Comparison of ENCODE assay signal across 2 cellular contexts in genomic region chr7:49014870-49015269, GRCh38.
A peak's percentile ranks its signal among the peaks of the same experiment; 100 is the strongest.
TF ChIP-seq lines count a peak whose summit lies in the region.

No MANE protein-coding gene starts in this region.

TF ChIP-seq in A549, 52 proteins besides CTCF, POLR2A, EP300 and RAD21 (continued from another document):
- TF ChIP-seq, protein P1, sequence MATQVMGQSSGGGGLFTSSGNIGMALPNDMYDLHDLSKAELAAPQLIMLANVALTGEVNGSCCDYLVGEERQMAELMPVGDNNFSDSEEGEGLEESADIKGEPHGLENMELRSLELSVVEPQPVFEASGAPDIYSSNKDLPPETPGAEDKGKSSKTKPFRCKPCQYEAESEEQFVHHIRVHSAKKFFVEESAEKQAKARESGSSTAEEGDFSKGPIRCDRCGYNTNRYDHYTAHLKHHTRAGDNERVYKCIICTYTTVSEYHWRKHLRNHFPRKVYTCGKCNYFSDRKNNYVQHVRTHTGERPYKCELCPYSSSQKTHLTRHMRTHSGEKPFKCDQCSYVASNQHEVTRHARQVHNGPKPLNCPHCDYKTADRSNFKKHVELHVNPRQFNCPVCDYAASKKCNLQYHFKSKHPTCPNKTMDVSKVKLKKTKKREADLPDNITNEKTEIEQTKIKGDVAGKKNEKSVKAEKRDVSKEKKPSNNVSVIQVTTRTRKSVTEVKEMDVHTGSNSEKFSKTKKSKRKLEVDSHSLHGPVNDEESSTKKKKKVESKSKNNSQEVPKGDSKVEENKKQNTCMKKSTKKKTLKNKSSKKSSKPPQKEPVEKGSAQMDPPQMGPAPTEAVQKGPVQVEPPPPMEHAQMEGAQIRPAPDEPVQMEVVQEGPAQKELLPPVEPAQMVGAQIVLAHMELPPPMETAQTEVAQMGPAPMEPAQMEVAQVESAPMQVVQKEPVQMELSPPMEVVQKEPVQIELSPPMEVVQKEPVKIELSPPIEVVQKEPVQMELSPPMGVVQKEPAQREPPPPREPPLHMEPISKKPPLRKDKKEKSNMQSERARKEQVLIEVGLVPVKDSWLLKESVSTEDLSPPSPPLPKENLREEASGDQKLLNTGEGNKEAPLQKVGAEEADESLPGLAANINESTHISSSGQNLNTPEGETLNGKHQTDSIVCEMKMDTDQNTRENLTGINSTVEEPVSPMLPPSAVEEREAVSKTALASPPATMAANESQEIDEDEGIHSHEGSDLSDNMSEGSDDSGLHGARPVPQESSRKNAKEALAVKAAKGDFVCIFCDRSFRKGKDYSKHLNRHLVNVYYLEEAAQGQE (IDR thresholded peaks at IDR 0.05), result no peak
- TF ChIP-seq HOXB5 (CRISPR knock-in tag; IDR thresholded peaks at IDR 0.05) (no peak), USF2 (IDR thresholded peaks at IDR 0.05) (no peak), RNF2 (IDR thresholded peaks at IDR 0.05; ENCODE audit: borderline replicate concordance, low read depth) (no peak), FOSB (CRISPR knock-in tag; IDR thresholded peaks at IDR 0.05) (no peak), CHD4 (IDR thresholded peaks at IDR 0.05; ENCODE audit: borderline replicate concordance) (no peak), PHF8 (IDR thresholded peaks at IDR 0.05; ENCODE audit: borderline replicate concordance, low read depth) (no peak), HMGXB4 (CRISPR knock-in tag; IDR thresholded peaks at IDR 0.05; ENCODE audit: borderline replicate concordance) (no peak), CEBPB (IDR thresholded peaks at IDR 0.05) (no peak), MAZ (IDR thresholded peaks at IDR 0.05; ENCODE audit: borderline replicate concordance, low read depth, low read length) (no peak), NR3C1 (IDR thresholded peaks at IDR 0.05) (no peak), ZNF302 (CRISPR knock-in tag; IDR thresholded peaks at IDR 0.05) (no peak)

TF ChIP-seq in H1, 55 proteins besides CTCF, POLR2A, EP300 and RAD21 (continued from another document):
- peak; percentile 40; the same call in 1 of the 2 replicates for TF ChIP-seq TCF12 (IDR thresholded peaks at IDR 0.05; ENCODE audit: low read depth, low read length)
TF ChIP-seq in H1: peak in this region for 1.
